1 cellular context compared by ENCODE assay signal in the genomic region with DNA sequence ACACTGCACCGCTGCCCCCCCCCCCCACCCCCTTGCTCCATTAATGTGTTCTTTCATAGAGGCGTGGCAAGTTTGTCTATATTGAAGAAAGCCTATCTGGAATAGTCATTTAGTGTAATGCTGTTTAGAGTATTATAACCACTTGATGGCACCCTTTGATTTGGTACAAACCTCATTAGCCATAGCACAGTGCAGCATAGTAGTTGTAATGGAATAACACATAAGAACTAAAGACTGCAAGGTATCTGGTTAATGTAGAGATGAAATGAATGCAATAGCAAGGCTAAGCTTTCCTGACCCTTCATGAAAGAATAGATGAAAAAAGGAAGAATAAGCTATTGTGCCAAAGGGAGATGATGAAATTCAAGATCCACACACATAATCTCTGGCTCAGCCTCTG.
TF ChIP-seq lines count a peak whose summit lies in the region.

No MANE protein-coding gene starts in this region.

TF ChIP-seq in GM23338, 12 proteins besides CTCF, POLR2A, EP300 and RAD21 (continued from another document):
- TF ChIP-seq ZNF462 (CRISPR knock-in tag; IDR thresholded peaks at IDR 0.05) (no peak), POLR2AphosphoS5 (IDR thresholded peaks at IDR 0.05; ENCODE audit: low read depth) (no peak), EZH2 (IDR thresholded peaks at IDR 0.05; ENCODE audit: low read depth, unreplicated experiment) (no peak), ZNF331 (CRISPR knock-in tag; IDR thresholded peaks at IDR 0.05; ENCODE audit: low read depth) (no peak)
